Comparison of ENCODE assay signal across 9 cellular contexts in the genomic region with DNA sequence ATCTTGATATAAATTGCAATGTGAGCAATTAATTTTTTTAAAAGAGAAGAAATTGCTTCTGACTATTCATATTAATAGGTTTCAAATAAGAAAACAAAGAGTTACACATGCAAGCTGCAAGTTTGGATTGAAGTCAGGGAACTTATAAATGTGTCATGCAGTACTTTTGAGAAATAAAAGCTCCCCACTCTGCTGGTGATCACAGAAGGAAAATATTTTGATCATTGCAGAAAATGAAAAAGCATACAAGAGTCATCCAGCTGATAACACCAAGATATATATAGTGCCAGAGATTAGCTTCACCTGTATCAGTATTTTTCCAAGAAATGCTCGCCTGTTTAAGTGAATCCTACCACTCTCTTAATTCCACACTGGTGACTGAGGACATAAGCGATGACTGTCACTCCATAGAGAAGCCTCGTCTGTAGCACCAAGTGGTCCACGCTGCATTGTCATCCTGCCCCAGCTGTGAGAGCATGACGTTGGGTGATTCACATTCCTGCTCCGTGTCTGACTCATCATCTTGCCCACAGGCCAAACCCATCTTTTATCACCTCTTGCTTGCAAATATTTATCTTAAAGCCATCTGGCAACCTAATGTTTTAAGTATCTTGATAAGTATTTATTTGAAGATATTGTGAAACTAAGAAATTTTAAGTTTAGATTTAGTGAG.
DNase-seq lines count a peak whose midpoint lies in the region; ATAC-seq and TF ChIP-seq lines count a peak whose summit lies in the region.
"Had no signal": no experiment of that assay in that cellular context is flagged by ENCODE, and none has a peak within 500 bp of the region (broad histone marks: within the 10 kb centered on the region; RNA-seq: fewer than 3 reads in every experiment).

No MANE protein-coding gene starts in this region.

- ATAC-seq in GM21515 (IDR thresholded peaks at IDR 0.05; ENCODE audit: unreplicated experiment): no peak
- no peak for ATAC-seq in HG03280 (IDR thresholded peaks at IDR 0.05; ENCODE audit: unreplicated experiment)

- H3K4me1 ChIP-seq in esophagus squamous epithelium: no peaks in the 10 kb centered on the region

- intact Hi-C loops in esophagus squamous epithelium (cut with DNase I): no loop called here

- no peaks in the 10 kb centered on the region for H3K27me3 ChIP-seq in esophagus squamous epithelium

- no peaks in the 10 kb centered on the region for H3K36me3 ChIP-seq in esophagus squamous epithelium

- no peak for TF ChIP-seq POLR2A in esophagus squamous epithelium (IDR thresholded peaks at IDR 0.05)

- peak overlapping the region in 1 of 4 donors; percentile 46 for H3K27ac ChIP-seq in esophagus squamous epithelium

- TF ChIP-seq CTCF in AG09309 (IDR thresholded peaks at IDR 0.05; ENCODE audit: control insufficient read depth, insufficient read depth, low read depth, low read length, missing control alignments) (no peak), esophagus squamous epithelium (IDR thresholded peaks at IDR 0.05) (no peak)

- H3K4me3 ChIP-seq in AG09309 (ENCODE audit: control insufficient read depth, low read depth, low read length) (no peak overlapping the region), esophagus squamous epithelium (no peak overlapping the region)

- WGBS in esophagus squamous epithelium, 2 donors: 17 to 32% methylated on average over 6 of the region's 6 CpGs

- no peaks in the 10 kb centered on the region for H3K9me3 ChIP-seq in esophagus squamous epithelium

- DNase-seq in AG09309 (ENCODE audit: low read depth) (peak; percentile 8), HT1080 (ENCODE audit: low read depth) (peak; percentile 89), SW480 (ENCODE audit: low spot score) (peak; percentile 67), hepatic stellate cell (ENCODE audit: low spot score) (peak; percentile 6), cerebellum (ENCODE audit: low spot score) (no peak), esophagus squamous epithelium (lab: John Stamatoyannopoulos, UW) (no peak)
- DNase-seq: activated CD4-positive, alpha-beta T cell treated with anti-CD3 and anti-CD28 coated beads for 1 hour had no signal

Comparison
In these comparisons a context has a peak if more than half of its experiments do, and no peak if none do; other contexts are left out.
1. DNase-seq: peak in AG09309 (single experiment), HT1080 (single experiment), SW480 (single experiment) and hepatic stellate cell (single experiment); none in cerebellum (single experiment) and esophagus squamous epithelium (single experiment).